ENCODE assay signal across 18 cellular contexts in the genomic region with DNA sequence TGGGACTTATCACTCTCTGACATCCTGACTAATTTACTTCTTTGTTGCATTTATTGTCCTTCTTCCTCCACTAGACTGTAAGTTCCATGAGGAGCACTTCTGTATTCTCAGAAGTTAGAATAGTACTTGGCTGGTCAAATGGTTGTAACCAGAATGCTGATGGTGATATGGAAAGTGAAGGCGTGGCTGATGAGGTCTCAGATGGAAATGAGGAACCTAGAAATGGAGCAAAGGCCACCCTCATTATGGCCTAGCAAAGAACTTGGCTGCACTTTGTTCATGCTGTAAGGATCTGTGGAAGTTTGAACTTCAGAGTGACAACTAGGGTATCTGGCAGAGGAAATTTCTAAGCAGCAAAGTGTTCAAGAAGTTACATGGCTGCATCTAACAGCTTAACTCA. TPM values are rescaled to one million over a fixed set of nuclear protein-coding genes. Genes with fewer than 3 reads are reported as not detected.
DNase-seq lines count a peak whose midpoint lies in the region; ATAC-seq and TF ChIP-seq lines count a peak whose summit lies in the region.
"Had no signal": no experiment of that assay in that cellular context is flagged by ENCODE, and none has a peak within 500 bp of the region (broad histone marks: within the 10 kb centered on the region; RNA-seq: fewer than 3 reads in every experiment).

No MANE protein-coding gene starts in this region.

- POLR2A ChIA-PET in MCF 10A (lab: Yijun Ruan, JAX): interaction anchor here (1.3 to 2.5 kb wide), 4 partner anchors 10 to 15 kb away, joined by 4 to 12 read pairs (median 7); a partner anchor contains a TSS

- H3K4me2 ChIP-seq in mammary epithelial cell (ENCODE audit: insufficient read depth, low read depth, low read length): no peak overlapping the region
- H3K4me2 ChIP-seq in osteoblast (ENCODE audit: insufficient read depth, low read length): no peak overlapping the region
- H3K4me2 ChIP-seq: BLaER1 had no signal

- H3K4me3 ChIP-seq in mammary epithelial cell (replicated peaks in 1 of 3; ENCODE audit: insufficient read depth in 1 of 3, low read depth in 2 of 3, low read length in 3 of 3) (no peak overlapping the region), left lung (no peak overlapping the region), osteoblast (ENCODE audit: insufficient read depth, low read length) (no peak overlapping the region)
- H3K4me3 ChIP-seq: BLaER1, gastroesophageal sphincter, left ventricle myocardium inferior, MG63, sigmoid colon had no signal

- no peak overlapping the region for H3K4me3 Mint-ChIP-seq in MCF 10A (ENCODE audit: unreplicated experiment)

- H3K4me1 Mint-ChIP-seq in MCF 10A (ENCODE audit: insufficient read depth, unreplicated experiment): peaks cover 21% of the 10 kb centered on the region

- no peaks in the 10 kb centered on the region for H3K79me2 ChIP-seq in mammary epithelial cell (ENCODE audit: insufficient read depth, low read length)
- H3K79me2 ChIP-seq in osteoblast (ENCODE audit: insufficient read depth, low read length): no peaks in the 10 kb centered on the region

- intact Hi-C loops in MCF 10A (cut with micrococcal nuclease) (no loop called here), mammary epithelial cell (cut with micrococcal nuclease) (no loop called here), left lung (cut with DNase I) (no loop called here)

- no peaks in the 10 kb centered on the region for H3K27me3 ChIP-seq in mammary epithelial cell (ENCODE audit: insufficient read depth, low read length)
- no peaks in the 10 kb centered on the region for H3K27me3 ChIP-seq in left lung
- H3K27me3 ChIP-seq in osteoblast (ENCODE audit: insufficient read depth, low read length): peaks cover 8% of the 10 kb centered on the region
- H3K27me3 ChIP-seq: BLaER1, gastroesophageal sphincter, sigmoid colon had no signal

- peaks cover 37% of the 10 kb centered on the region for H3K36me3 Mint-ChIP-seq in MCF 10A (ENCODE audit: insufficient read depth, unreplicated experiment)

- ATAC-seq in left lung (peak; percentile 79), HG03139 (IDR thresholded peaks at IDR 0.05; ENCODE audit: unreplicated experiment) (no peak)
- ATAC-seq: gastroesophageal sphincter, PC-3 had no signal

- peaks cover 3% of the 10 kb centered on the region for H3K9me3 ChIP-seq in mammary epithelial cell (replicated peaks; ENCODE audit: insufficient read depth, low read length)
- H3K9me3 ChIP-seq in left lung: no peaks in the 10 kb centered on the region
- H3K9me3 ChIP-seq in osteoblast (ENCODE audit: low read depth, low read length): no peaks in the 10 kb centered on the region
- H3K9me3 ChIP-seq: MG63 had no signal

- dilution Hi-C loops in mammary epithelial cell (cut with HindIII; ENCODE audit: low sequenced_read_pairs): no loop called here

- H3K4me1 ChIP-seq in mammary epithelial cell (ENCODE audit: insufficient read depth, low read length): no peaks in the 10 kb centered on the region
- H3K4me1 ChIP-seq in left lung: peaks cover 0 to 15% of the 10 kb centered on the region in 2 donors
- H3K4me1 ChIP-seq in osteoblast (ENCODE audit: insufficient read depth, low read length): no peaks in the 10 kb centered on the region
- H3K4me1 ChIP-seq: gastroesophageal sphincter, sigmoid colon had no signal

- H3K27me3 Mint-ChIP-seq in MCF 10A (ENCODE audit: insufficient read depth, unreplicated experiment): no peaks in the 10 kb centered on the region

- DNase-seq in MCF 10A (ENCODE audit: unreplicated experiment) (no peak), mammary epithelial cell (no peak), SKM-1 treated with dmso at 0.1 percent for 144 hours (lab: John Stamatoyannopoulos, UW; ENCODE audit: unreplicated experiment) (peak; percentile 72), left lung (peak in 1 of 2 donors; percentile 49), osteoblast (ENCODE audit: insufficient read length, low spot score, missing footprints) (no peak), NK-92 (lab: John Stamatoyannopoulos, UW; ENCODE audit: unreplicated experiment) (no peak), NCI-H1105 treated with DMSO at 0.1 percent for 48 hours (lab: John Stamatoyannopoulos, UW) (no peak)
- DNase-seq: activated CD4-positive, alpha-beta T cell treated with anti-CD3 and anti-CD28 coated beads for 4 hours; left ventricle myocardium inferior; MG63; NCI-H2081; NCI-H510A treated with DMSO at 0.1 percent for 48 hours; PC-3; sigmoid colon had no signal

- peaks cover 5% of the 10 kb centered on the region for H3K9me3 Mint-ChIP-seq in MCF 10A (ENCODE audit: unreplicated experiment)

- in situ Hi-C loops in mammary epithelial cell (cut with MboI; ENCODE audit: low sequenced_read_pairs in 2 of 2): no loop called here

- H3K27ac ChIP-seq in mammary epithelial cell (ENCODE audit: insufficient read depth, low read depth, low read length) (no peak overlapping the region), left lung (peak overlapping the region; percentile 57 to 84), osteoblast (ENCODE audit: low read depth, low read length) (no peak overlapping the region)
- H3K27ac ChIP-seq: 22Rv1, BLaER1, gastroesophageal sphincter, left ventricle myocardium inferior, sigmoid colon had no signal

- H3K27ac Mint-ChIP-seq in MCF 10A (ENCODE audit: low read depth, unreplicated experiment): peak overlapping the region; percentile 0

- TF ChIP-seq CTCF in MCF 10A (IDR thresholded peaks at IDR 0.05; ENCODE audit: unreplicated experiment): no peak
- no peak for TF ChIP-seq CTCF in mammary epithelial cell (conservative IDR thresholded peaks at IDR 0.05 in 1 of 2, IDR thresholded peaks at IDR 0.05 in 1 of 2; ENCODE audit: extremely low read depth in 1 of 2, insufficient read depth in 1 of 2, low read depth in 1 of 2, low read length in 2 of 2)
- no peak for TF ChIP-seq CTCF in left lung (IDR thresholded peaks at IDR 0.05)
- TF ChIP-seq CTCF in osteoblast (IDR thresholded peaks at IDR 0.05; ENCODE audit: extremely low read depth, low read depth, low read length): no peak

- no TSS peak for BruUV-seq in MCF 10A (replicated peaks; lab: Mats Ljungman, UMichigan)
- BruUV-seq in mammary epithelial cell (replicated peaks; lab: Mats Ljungman, UMichigan): no TSS peak

- CTCF ChIA-PET in MCF 10A (lab: Yijun Ruan, JAX) (interaction anchor here (0.6 to 3.1 kb wide), 4 partner anchors 9 to 116 kb away, joined by 3 to 17 read pairs (median 4); no protein-coding TSS in a partner anchor), mammary epithelial cell (lab: Charles Lee; ENCODE audit: low non-redundant PET) (no interaction called here)

- no peak overlapping the region for H2AFZ ChIP-seq in mammary epithelial cell (ENCODE audit: low read depth, low read length)
- H2AFZ ChIP-seq in osteoblast (ENCODE audit: low read length): no peak overlapping the region

- no peak overlapping the region for H3K9ac ChIP-seq in mammary epithelial cell (ENCODE audit: insufficient read depth, low read length)
- H3K9ac ChIP-seq: BLaER1 had no signal

- WGBS in mammary epithelial cell (ENCODE audit: low coverage, missing lambda C conversion rate): 100% methylated on average over 1 of the region's 1 CpG

- H3K36me3 ChIP-seq in mammary epithelial cell (ENCODE audit: insufficient read depth, low read length): no peaks in the 10 kb centered on the region
- H3K36me3 ChIP-seq in left lung: peaks cover 0 to 4% of the 10 kb centered on the region in 2 donors
- no peaks in the 10 kb centered on the region for H3K36me3 ChIP-seq in osteoblast (ENCODE audit: insufficient read depth, low read length)
- H3K36me3 ChIP-seq: MG63 had no signal

- H4K20me1 ChIP-seq in mammary epithelial cell (ENCODE audit: insufficient read depth, low read length): no peaks in the 10 kb centered on the region
- H4K20me1 ChIP-seq in osteoblast (ENCODE audit: insufficient read depth, low read length): no peaks in the 10 kb centered on the region
- H4K20me1 ChIP-seq: BLaER1 had no signal

RNA-seq across cellular contexts. Expression of a gene that starts 15.1 kb away (rescaled TPM):
- total RNA-seq in MCF 10A (2022): 122 and 167 TPM in 2 replicates
- 10 to 100 TPM; 11.5 to 13.8 TPM for total RNA-seq in mammary epithelial cell
- 15.5 TPM for polyA plus RNA-seq in mammary epithelial cell
- 69.6 TPM for polyA minus RNA-seq in mammary epithelial cell
- total RNA-seq in left lung: 10 to 100 TPM in 1 of 2 donors, 1 to 10 TPM in 1; 9.5 to 10.4 TPM
- total RNA-seq in osteoblast: 3.8 and 5.4 TPM in 2 replicates

Comparison
In these comparisons a context has a peak if more than half of its experiments do, and no peak if none do; other contexts are left out.
1. H3K27ac ChIP-seq: peak in left lung (2 of 2); none in mammary epithelial cell (single experiment) and osteoblast (single experiment).